In the genomic region with DNA sequence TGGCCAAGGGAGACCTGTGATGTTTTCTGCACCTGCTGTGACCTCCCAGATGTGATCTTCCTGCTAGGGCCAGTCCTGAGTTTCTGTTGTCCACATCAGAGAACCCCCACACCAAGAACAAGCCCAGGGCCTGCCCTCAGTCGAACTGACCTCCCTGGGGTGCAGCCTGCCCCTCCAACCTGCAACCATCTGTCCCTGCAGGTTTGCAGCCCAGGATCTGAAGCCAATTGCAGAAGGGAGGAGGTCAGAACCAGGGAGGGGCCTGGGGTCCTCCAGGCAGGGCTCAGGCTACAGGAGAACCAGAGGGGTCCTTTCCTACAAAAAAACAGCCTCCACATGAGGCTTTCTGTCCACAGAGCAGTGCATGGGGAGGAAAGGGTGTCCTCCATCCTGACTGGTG, we compare ENCODE assay signal across 7 cellular contexts. TPM values are rescaled to one million over a fixed set of nuclear protein-coding genes. Genes with fewer than 3 reads are reported as not detected.
DNase-seq lines count a peak whose midpoint lies in the region; ATAC-seq and TF ChIP-seq lines count a peak whose summit lies in the region.

No MANE protein-coding gene starts in this region.

- DNase-seq in H7: no peak
- DNase-seq in WERI-Rb-1: peak; percentile 49
- DNase-seq in hepatocyte (ENCODE audit: low spot score): no peak
- DNase-seq in smooth muscle cell (lab: John Stamatoyannopoulos, UW; ENCODE audit: unreplicated experiment): no peak
- no peak for DNase-seq in foreskin melanocyte
- DNase-seq in H4 (ENCODE audit: low spot score): no peak

- H3K27ac ChIP-seq in WERI-Rb-1: peak overlapping the region; percentile 28
- H3K27ac ChIP-seq in hepatocyte: no peak overlapping the region
- no peak overlapping the region for H3K27ac ChIP-seq in smooth muscle cell (ENCODE audit: low read depth)

- peak overlapping the region; percentile 79 for H3K4me3 ChIP-seq in H7 (ENCODE audit: insufficient read depth, low read depth, low read length)
- peak overlapping the region; percentile 83 for H3K4me3 ChIP-seq in WERI-Rb-1 (ENCODE audit: low read depth, low read length)
- H3K4me3 ChIP-seq in hepatocyte: no peak overlapping the region
- H3K4me3 ChIP-seq in smooth muscle cell: peak overlapping the region; percentile 94

- no peak overlapping the region for H3K9ac ChIP-seq in smooth muscle cell (ENCODE audit: low read depth)

- H4K20me1 ChIP-seq in hepatocyte (ENCODE audit: insufficient read depth, poor library complexity, severe bottlenecking): no peaks in the 10 kb centered on the region
- no peaks in the 10 kb centered on the region for H4K20me1 ChIP-seq in smooth muscle cell (ENCODE audit: low read depth)

- H3K4me1 ChIP-seq in hepatocyte (ENCODE audit: insufficient read depth): peaks cover 39% of the 10 kb centered on the region
- H3K4me1 ChIP-seq in smooth muscle cell (ENCODE audit: low read depth): peaks cover 12% of the 10 kb centered on the region

- peak overlapping the region; percentile 89 for H3K4me2 ChIP-seq in hepatocyte
- peak overlapping the region; percentile 94 for H3K4me2 ChIP-seq in smooth muscle cell

- H3K27me3 ChIP-seq in H7 (ENCODE audit: control insufficient read depth, insufficient read depth, low read length) (peaks cover 5% of the 10 kb centered on the region), WERI-Rb-1 (ENCODE audit: insufficient read depth, low read depth, severe bottlenecking) (no peaks in the 10 kb centered on the region), hepatocyte (no peaks in the 10 kb centered on the region), smooth muscle cell (ENCODE audit: low read depth) (no peaks in the 10 kb centered on the region)

- 30% methylated on average over 1 of the region's 1 CpG for WGBS in hepatocyte (ENCODE audit: low lambda C conversion rate, missing lambda C conversion rate)
- 42% methylated on average over 1 of the region's 1 CpG for WGBS in smooth muscle cell (ENCODE audit: low lambda C conversion rate)

- no peaks in the 10 kb centered on the region for H3K9me2 ChIP-seq in hepatocyte (replicated peaks; ENCODE audit: insufficient read depth)

- H2AFZ ChIP-seq in hepatocyte (no peak overlapping the region), smooth muscle cell (ENCODE audit: low read depth) (no peak overlapping the region)

- H3K36me3 ChIP-seq in H7 (replicated peaks; ENCODE audit: control insufficient read depth, insufficient read depth, low read length) (peaks cover 11% of the 10 kb centered on the region), WERI-Rb-1 (peaks cover 8% of the 10 kb centered on the region), hepatocyte (replicated peaks; ENCODE audit: insufficient read depth, low read depth) (no peaks in the 10 kb centered on the region), smooth muscle cell (ENCODE audit: low read depth) (no peaks in the 10 kb centered on the region)

- no peak for ATAC-seq in GM19467 (IDR thresholded peaks at IDR 0.05; ENCODE audit: unreplicated experiment)

- TF ChIP-seq CTCF in WERI-Rb-1 (IDR thresholded peaks at IDR 0.05; ENCODE audit: low read depth, low read length) (no peak), hepatocyte (IDR thresholded peaks at IDR 0.05; ENCODE audit: poor library complexity) (no peak), smooth muscle cell (IDR thresholded peaks at IDR 0.05; ENCODE audit: borderline replicate concordance, insufficient read depth, poor library complexity, severe bottlenecking) (no peak)

- peaks cover 42% of the 10 kb centered on the region for H3K79me2 ChIP-seq in hepatocyte
- peaks cover 31% of the 10 kb centered on the region for H3K79me2 ChIP-seq in smooth muscle cell (ENCODE audit: low read depth)

- H3K9me3 ChIP-seq in WERI-Rb-1 (ENCODE audit: severe bottlenecking) (no peaks in the 10 kb centered on the region), hepatocyte (ENCODE audit: low read depth) (no peaks in the 10 kb centered on the region), smooth muscle cell (replicated peaks; ENCODE audit: low read depth) (no peaks in the 10 kb centered on the region)

- H3F3A ChIP-seq in smooth muscle cell (ENCODE audit: low read depth): peaks cover 16% of the 10 kb centered on the region

RNA-seq across cellular contexts. Expression of a gene that starts 0.8 kb away (rescaled TPM):
- total RNA-seq in H7 (2014; rRNA removed; shearing (Covaris generic)): 18.3 and 24.9 TPM in 2 replicates
- total RNA-seq in hepatocyte (18.1 and 26.2 TPM in 2 replicates), smooth muscle cell (14.0 and 14.9 TPM in 2 replicates)
- polyA plus RNA-seq in hepatocyte (31.6 and 35.5 TPM in 2 replicates), smooth muscle cell (25.5 and 36.0 TPM in 2 replicates)
- total RNA-seq in H4 (2014; rRNA removed; shearing (Covaris generic)): 10.6 and 15.1 TPM in 2 replicates

RNA-seq across cellular contexts. Expression of a gene that starts 8.2 kb away (rescaled TPM):
- total RNA-seq in H7 (2014; rRNA removed; shearing (Covaris generic)): 56.0 and 57.1 TPM in 2 replicates
- 78.0 and 90.1 TPM in 2 replicates for total RNA-seq in hepatocyte
- 94.9 and 108 TPM in 2 replicates for polyA plus RNA-seq in hepatocyte
- 61.6 and 61.9 TPM in 2 replicates for total RNA-seq in smooth muscle cell
- polyA plus RNA-seq in smooth muscle cell: 84.0 and 88.6 TPM in 2 replicates
- total RNA-seq in H4 (2014; rRNA removed; shearing (Covaris generic)): 83.1 and 92.4 TPM in 2 replicates

RNA-seq across cellular contexts. Expression of a gene that starts 8.4 kb away (rescaled TPM):
- total RNA-seq in H7 (2014; rRNA removed; shearing (Covaris generic)): 23.1 and 24.9 TPM in 2 replicates
- total RNA-seq in hepatocyte (56.3 and 68.0 TPM in 2 replicates), smooth muscle cell (37.0 and 46.7 TPM in 2 replicates)
- polyA plus RNA-seq in hepatocyte (52.1 and 65.8 TPM in 2 replicates), smooth muscle cell (29.1 and 43.6 TPM in 2 replicates)
- 44.4 and 45.7 TPM in 2 replicates for total RNA-seq in H4 (2014; rRNA removed; shearing (Covaris generic))

RNA-seq across cellular contexts. Expression of a gene that starts 24.1 kb away (rescaled TPM):
- total RNA-seq in H7 (2014; rRNA removed; shearing (Covaris generic)): 5.9 and 11.2 TPM in 2 replicates
- total RNA-seq in hepatocyte (7.3 and 8.1 TPM in 2 replicates), smooth muscle cell (9.1 and 13.3 TPM in 2 replicates)
- polyA plus RNA-seq in hepatocyte (7.1 and 7.9 TPM in 2 replicates), smooth muscle cell (5.5 and 5.9 TPM in 2 replicates)
- total RNA-seq in H4 (2014; rRNA removed; shearing (Covaris generic)): 0.90 and 1.2 TPM in 2 replicates

RNA-seq across cellular contexts. Expression of a gene that starts 32.1 kb away (rescaled TPM):
- 3.2 TPM in 1 of 2 replicates, not detected in the other for total RNA-seq in H7 (2014; rRNA removed; shearing (Covaris generic))
- total RNA-seq in hepatocyte (361 and 367 TPM in 2 replicates), smooth muscle cell (0.40 and 3.5 TPM in 2 replicates)
- polyA plus RNA-seq in hepatocyte (229 and 358 TPM in 2 replicates), smooth muscle cell (1.1 and 2.6 TPM in 2 replicates)
- 0.72 TPM in 1 of 2 replicates, not detected in the other for total RNA-seq in H4 (2014; rRNA removed; shearing (Covaris generic))
